ENCODE assay signal across 1 cellular context in the genomic region with DNA sequence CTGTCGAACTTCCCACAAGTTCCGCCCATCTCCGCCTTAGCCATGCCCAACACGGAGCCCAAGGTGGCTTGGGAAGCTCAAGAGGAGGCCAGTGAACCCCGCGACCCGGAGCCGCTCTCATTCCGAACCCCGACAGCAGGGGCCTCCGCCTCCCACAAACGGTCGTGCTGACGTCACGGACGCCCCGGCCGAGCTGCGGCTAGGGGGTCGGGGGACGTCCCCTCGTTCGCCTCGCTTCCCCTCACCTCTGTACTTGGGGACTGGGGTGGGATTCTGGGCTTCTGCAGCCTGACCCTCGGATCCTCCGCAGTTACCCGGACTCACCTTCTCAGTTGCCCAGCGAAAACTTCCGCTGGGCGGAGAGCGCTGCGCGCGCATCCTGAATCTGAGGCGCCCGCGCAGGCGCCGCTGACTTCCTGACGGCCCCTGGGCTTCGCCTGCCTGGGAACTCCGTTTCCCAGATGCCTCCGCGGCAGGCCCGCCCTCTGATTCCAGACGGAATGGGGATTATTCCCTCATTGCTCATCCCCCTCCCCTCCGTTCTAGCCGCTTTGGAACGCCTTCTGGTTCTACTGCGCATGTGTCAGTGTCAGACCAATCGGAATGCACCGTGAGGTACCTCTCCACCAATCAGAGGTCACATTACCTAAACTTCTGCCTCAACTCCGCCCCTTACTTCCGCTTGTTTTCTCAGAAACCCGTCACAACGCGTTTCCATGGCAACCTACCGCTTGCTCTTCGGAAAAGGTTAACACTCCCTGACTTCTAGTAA.
TF ChIP-seq lines count a peak whose summit lies in the region.

VRK3 (minus strand) TSS at position 351 of the 772 bp plus-strand sequence. CDS start 9,210 bp downstream, outside the sequence.

TF ChIP-seq in HepG2, 621 proteins besides CTCF, POLR2A, EP300 and RAD21 (continued from another document):
- TF ChIP-seq, protein P1, sequence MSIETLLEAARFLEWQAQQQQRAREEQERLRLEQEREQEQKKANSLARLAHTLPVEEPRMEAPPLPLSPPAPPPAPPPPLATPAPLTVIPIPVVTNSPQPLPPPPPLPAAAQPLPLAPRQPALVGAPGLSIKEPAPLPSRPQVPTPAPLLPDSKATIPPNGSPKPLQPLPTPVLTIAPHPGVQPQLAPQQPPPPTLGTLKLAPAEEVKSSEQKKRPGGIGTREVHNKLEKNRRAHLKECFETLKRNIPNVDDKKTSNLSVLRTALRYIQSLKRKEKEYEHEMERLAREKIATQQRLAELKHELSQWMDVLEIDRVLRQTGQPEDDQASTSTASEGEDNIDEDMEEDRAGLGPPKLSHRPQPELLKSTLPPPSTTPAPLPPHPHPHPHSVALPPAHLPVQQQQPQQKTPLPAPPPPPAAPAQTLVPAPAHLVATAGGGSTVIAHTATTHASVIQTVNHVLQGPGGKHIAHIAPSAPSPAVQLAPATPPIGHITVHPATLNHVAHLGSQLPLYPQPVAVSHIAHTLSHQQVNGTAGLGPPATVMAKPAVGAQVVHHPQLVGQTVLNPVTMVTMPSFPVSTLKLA (IDR thresholded peaks at IDR 0.05) = no peak; the same call in none of the 2 replicates
- no peak for TF ChIP-seq RXRB (CRISPR knock-in tag; IDR thresholded peaks at IDR 0.05; ENCODE audit: borderline replicate concordance)
- TF ChIP-seq CENPT (CRISPR knock-in tag; IDR thresholded peaks at IDR 0.05; ENCODE audit: low read depth) = no peak
- TF ChIP-seq MTA1 (CRISPR knock-in tag; IDR thresholded peaks at IDR 0.05; ENCODE audit: borderline replicate concordance) = peak; percentile 61; the same call in 1 of the 2 replicates
- TF ChIP-seq ISL2 (CRISPR knock-in tag; IDR thresholded peaks at IDR 0.05) = 0 out of 2 replicates have a peak, but pooled peaks have one; percentile 27
- TF ChIP-seq FOXJ3 (CRISPR knock-in tag; IDR thresholded peaks at IDR 0.05; ENCODE audit: borderline replicate concordance) = no peak; the same call in 1 of the 2 replicates
- TF ChIP-seq PLRG1 (conservative IDR thresholded peaks at IDR 0.05) = no peak
- no peak for TF ChIP-seq ZSCAN29 (CRISPR knock-in tag; conservative IDR thresholded peaks at IDR 0.05)
TF ChIP-seq in HepG2: peak in this region for 113.
